ENCODE assay signal across 1 cellular context in the genomic region with DNA sequence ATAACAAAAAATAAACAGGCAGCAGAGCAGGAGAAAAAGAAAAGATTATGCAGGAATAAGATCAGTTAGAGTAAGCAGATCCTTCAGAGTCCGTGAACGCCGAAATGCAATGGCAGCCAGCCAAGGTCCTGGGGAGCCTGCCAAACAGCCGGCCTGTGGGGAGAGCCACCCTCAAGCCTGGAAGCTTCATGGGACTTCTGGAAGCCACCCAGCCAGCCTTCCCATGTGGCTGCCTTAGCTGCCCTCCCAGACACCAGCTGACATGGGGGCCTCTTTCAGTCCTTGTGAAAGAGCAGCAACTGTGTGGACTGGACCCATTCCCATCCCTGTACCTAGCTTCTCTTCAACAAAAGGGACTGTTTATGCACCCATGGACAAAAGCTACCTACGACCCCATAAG.
TF ChIP-seq lines count a peak whose summit lies in the region.

No MANE protein-coding gene starts in this region.

TF ChIP-seq in SK-N-SH treated with all-trans-retinoic acid at 6 μM for 48 hours, 23 proteins besides CTCF, POLR2A, EP300 and RAD21 (continued from another document):
- TF ChIP-seq, protein P1, sequence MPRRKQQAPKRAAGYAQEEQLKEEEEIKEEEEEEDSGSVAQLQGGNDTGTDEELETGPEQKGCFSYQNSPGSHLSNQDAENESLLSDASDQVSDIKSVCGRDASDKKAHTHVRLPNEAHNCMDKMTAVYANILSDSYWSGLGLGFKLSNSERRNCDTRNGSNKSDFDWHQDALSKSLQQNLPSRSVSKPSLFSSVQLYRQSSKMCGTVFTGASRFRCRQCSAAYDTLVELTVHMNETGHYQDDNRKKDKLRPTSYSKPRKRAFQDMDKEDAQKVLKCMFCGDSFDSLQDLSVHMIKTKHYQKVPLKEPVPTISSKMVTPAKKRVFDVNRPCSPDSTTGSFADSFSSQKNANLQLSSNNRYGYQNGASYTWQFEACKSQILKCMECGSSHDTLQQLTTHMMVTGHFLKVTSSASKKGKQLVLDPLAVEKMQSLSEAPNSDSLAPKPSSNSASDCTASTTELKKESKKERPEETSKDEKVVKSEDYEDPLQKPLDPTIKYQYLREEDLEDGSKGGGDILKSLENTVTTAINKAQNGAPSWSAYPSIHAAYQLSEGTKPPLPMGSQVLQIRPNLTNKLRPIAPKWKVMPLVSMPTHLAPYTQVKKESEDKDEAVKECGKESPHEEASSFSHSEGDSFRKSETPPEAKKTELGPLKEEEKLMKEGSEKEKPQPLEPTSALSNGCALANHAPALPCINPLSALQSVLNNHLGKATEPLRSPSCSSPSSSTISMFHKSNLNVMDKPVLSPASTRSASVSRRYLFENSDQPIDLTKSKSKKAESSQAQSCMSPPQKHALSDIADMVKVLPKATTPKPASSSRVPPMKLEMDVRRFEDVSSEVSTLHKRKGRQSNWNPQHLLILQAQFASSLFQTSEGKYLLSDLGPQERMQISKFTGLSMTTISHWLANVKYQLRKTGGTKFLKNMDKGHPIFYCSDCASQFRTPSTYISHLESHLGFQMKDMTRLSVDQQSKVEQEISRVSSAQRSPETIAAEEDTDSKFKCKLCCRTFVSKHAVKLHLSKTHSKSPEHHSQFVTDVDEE (CRISPR knock-in tag; IDR thresholded peaks at IDR 0.05): no peak
- no peak for TF ChIP-seq ZNF70 (CRISPR knock-in tag; IDR thresholded peaks at IDR 0.05)
- TF ChIP-seq TOX (CRISPR knock-in tag; IDR thresholded peaks at IDR 0.05; ENCODE audit: borderline replicate concordance): no peak
- no peak for TF ChIP-seq OSR1 (CRISPR knock-in tag; IDR thresholded peaks at IDR 0.05)
- no peak for TF ChIP-seq TCF4 (CRISPR knock-in tag; IDR thresholded peaks at IDR 0.05; ENCODE audit: borderline replicate concordance)
TF ChIP-seq in SK-N-SH treated with all-trans-retinoic acid at 6 μM for 48 hours: peak in this region for 0.
